In genomic region chr12:131693149-131693548, GRCh38 we compare ENCODE assay signal across 19 cellular contexts.
"Had no signal": no experiment of that assay in that cellular context is flagged by ENCODE, and none has a peak within 500 bp of the region (broad histone marks: within the 10 kb centered on the region; RNA-seq: fewer than 3 reads in every experiment).

No MANE protein-coding gene starts in this region.

- DNase-seq: hypothalamus; immature natural killer cell; kidney; left colon; left ventricle myocardium inferior; mesendoderm; naive B cell; natural killer cell; nephron progenitor cell; occipital lobe; ovary; stimulated activated CD4-positive, alpha-beta T cell treated with anti-CD3 and anti-CD28 coated beads, Interleukin-2, amount 100 ng/mL, for 24 hours; stimulated activated CD4-positive, alpha-beta T cell treated with anti-CD3 and anti-CD28 coated beads, Interleukin-4, amount 100 ng/mL, for 1 hour; stimulated activated naive B cell treated with anti-CD40 and anti-IgM and Interleukin-4, amounts not matched to agents 10 μg/mL and 1 μg/mL and 100 μg/mL, for 72 hours; stimulated activated naive CD8-positive, alpha-beta T cell treated with anti-CD3 and anti-CD28 coated beads, Interleukin-15, Interleukin-2, amounts not matched to agents 100 U/mL and 50 U/mL, for 24 hours; upper lobe of left lung had no signal

- ATAC-seq: left colon; natural killer cell; stimulated activated naive B cell treated with anti-CD40 and anti-IgM and Interleukin-4, amounts not matched to agents 10 μg/mL and 1 μg/mL and 100 μg/mL, for 72 hours; stimulated activated naive CD8-positive, alpha-beta T cell treated with anti-CD3 and anti-CD28 coated beads, Interleukin-15, Interleukin-2, amounts not matched to agents 100 U/mL and 50 U/mL, for 24 hours had no signal

- H3K9me3 Mint-ChIP-seq: immature natural killer cell, mesothelial cell of epicardium had no signal

- H3K27ac Mint-ChIP-seq: immature natural killer cell; mesothelial cell of epicardium; natural killer cell; nephron progenitor cell; neural progenitor cell; progenitor cell of endocrine pancreas; stimulated activated naive B cell treated with anti-CD40 and anti-IgM and Interleukin-4, amounts not matched to agents 10 μg/mL and 1 μg/mL and 100 μg/mL, for 72 hours had no signal

- H3K36me3 Mint-ChIP-seq: immature natural killer cell; mesothelial cell of epicardium; naive B cell; natural killer cell; neural progenitor cell; stimulated activated naive B cell treated with anti-CD40 and anti-IgM and Interleukin-4, amounts not matched to agents 10 μg/mL and 1 μg/mL and 100 μg/mL, for 72 hours had no signal

- H3K4me1 Mint-ChIP-seq: immature natural killer cell; mesothelial cell of epicardium; natural killer cell; nephron progenitor cell; neural progenitor cell; stimulated activated naive B cell treated with anti-CD40 and anti-IgM and Interleukin-4, amounts not matched to agents 10 μg/mL and 1 μg/mL and 100 μg/mL, for 72 hours had no signal

- H3K4me3 Mint-ChIP-seq: immature natural killer cell; mesothelial cell of epicardium; naive B cell; natural killer cell; nephron progenitor cell; neural progenitor cell; stimulated activated naive B cell treated with anti-CD40 and anti-IgM and Interleukin-4, amounts not matched to agents 10 μg/mL and 1 μg/mL and 100 μg/mL, for 72 hours had no signal
